ENCODE assay signal across 22 cellular contexts in genomic region chr5:137647401-137647800, GRCh38.
"Had no signal": no experiment of that assay in that cellular context is flagged by ENCODE, and none has a peak within 500 bp of the region (broad histone marks: within the 10 kb centered on the region; RNA-seq: fewer than 3 reads in every experiment).

No MANE protein-coding gene starts in this region.

- H3K36me3 ChIP-seq: gastrocnemius medialis, sigmoid colon, upper lobe of left lung had no signal

- H3K36me3 Mint-ChIP-seq: stimulated activated effector memory CD8-positive, alpha-beta T cell treated with anti-CD3 and anti-CD28 coated beads, Interleukin-12 subunit alpha, Interleukin-12 subunit beta, amount 100 ng/mL, for 72 hours had no signal

- H3K4me1 Mint-ChIP-seq: naive B cell; neural crest cell; stimulated activated effector memory CD8-positive, alpha-beta T cell treated with anti-CD3 and anti-CD28 coated beads, Interleukin-12 subunit alpha, Interleukin-12 subunit beta, amount 100 ng/mL, for 72 hours had no signal

- H3K4me3 ChIP-seq: gastrocnemius medialis, lung, mucosa of descending colon, psoas muscle, sigmoid colon, stomach, testis, tibial nerve, upper lobe of left lung had no signal

- H3K9me3 Mint-ChIP-seq: natural killer cell treated with Interleukin-12 subunit alpha and Interleukin-12 subunit beta and Interleukin-15 and Interleukin-18, amount 100 ng/mL, for 72 hours; stimulated activated effector memory CD8-positive, alpha-beta T cell treated with anti-CD3 and anti-CD28 coated beads, Interleukin-12 subunit alpha, Interleukin-12 subunit beta, amount 100 ng/mL, for 72 hours had no signal

- H3K27me3 Mint-ChIP-seq: naive B cell; natural killer cell treated with Interleukin-12 subunit alpha and Interleukin-12 subunit beta and Interleukin-15 and Interleukin-18, amount 100 ng/mL, for 72 hours had no signal

- H3K27ac ChIP-seq: gastrocnemius medialis, psoas muscle, sigmoid colon, stomach, testis, tibial nerve, upper lobe of left lung had no signal

- DNase-seq: effector CD8-positive, alpha-beta T cell; erythroblast; foreskin fibroblast; gastrocnemius medialis; mesenchymal stem cell; mucosa of descending colon; naive B cell; psoas muscle; right cardiac atrium; sigmoid colon; stimulated activated CD4-positive, alpha-beta T cell treated with anti-CD3 and anti-CD28 coated beads, Interleukin-2, amount 100 ng/mL, for 24 hours; stimulated activated CD4-positive, alpha-beta T cell treated with anti-CD3 and anti-CD28 coated beads, Interleukin-4, amount 100 ng/mL, for 24 hours; stimulated activated naive CD4-positive, alpha-beta T cell treated with Interleukin-2 at 50 U/mL for 16 hours; stomach; testis had no signal

- H3K9me3 ChIP-seq: mucosa of descending colon, sigmoid colon, testis had no signal

- H3K4me1 ChIP-seq: gastrocnemius medialis, psoas muscle, stomach, testis, tibial nerve, upper lobe of left lung had no signal

- H3K27ac Mint-ChIP-seq: mesothelial cell of epicardium; naive B cell; natural killer cell treated with Interleukin-12 subunit alpha and Interleukin-12 subunit beta and Interleukin-15 and Interleukin-18, amount 100 ng/mL, for 72 hours; stimulated activated effector memory CD8-positive, alpha-beta T cell treated with anti-CD3 and anti-CD28 coated beads, Interleukin-12 subunit alpha, Interleukin-12 subunit beta, amount 100 ng/mL, for 72 hours had no signal

- H3K4me3 Mint-ChIP-seq: mesothelial cell of epicardium; naive B cell; natural killer cell treated with Interleukin-12 subunit alpha and Interleukin-12 subunit beta and Interleukin-15 and Interleukin-18, amount 100 ng/mL, for 72 hours; neural crest cell; stimulated activated effector memory CD8-positive, alpha-beta T cell treated with anti-CD3 and anti-CD28 coated beads, Interleukin-12 subunit alpha, Interleukin-12 subunit beta, amount 100 ng/mL, for 72 hours had no signal
